13 cellular contexts compared by ENCODE assay signal in the genomic region with DNA sequence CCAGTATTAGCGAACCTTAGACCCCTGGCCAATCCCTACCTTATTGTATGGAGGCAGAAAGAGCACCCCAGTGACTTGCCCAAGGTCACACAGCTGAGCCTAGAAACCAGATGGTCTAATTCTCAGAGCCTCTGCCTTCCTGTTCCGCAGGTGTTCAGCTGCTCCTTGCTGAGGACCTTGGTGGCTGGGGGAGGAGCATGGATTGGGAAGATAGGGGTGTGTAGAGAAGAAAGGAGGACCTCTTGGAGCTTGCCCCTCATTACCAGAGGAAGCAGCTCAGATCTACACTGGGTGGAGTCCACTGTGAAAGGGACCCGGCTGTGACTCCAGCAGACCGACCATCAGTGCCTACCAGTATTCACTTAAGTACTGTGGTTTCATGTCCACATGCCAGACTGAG. TPM values are rescaled to one million over a fixed set of nuclear protein-coding genes. Genes with fewer than 3 reads are reported as not detected.
DNase-seq lines count a peak whose midpoint lies in the region; TF ChIP-seq lines count a peak whose summit lies in the region.
"Had no signal": no experiment of that assay in that cellular context is flagged by ENCODE, and none has a peak within 500 bp of the region (broad histone marks: within the 10 kb centered on the region; RNA-seq: fewer than 3 reads in every experiment).

No MANE protein-coding gene starts in this region.

- H3K27me3 ChIP-seq in MM.1S (replicated peaks; ENCODE audit: insufficient read depth, low read length), result no peaks in the 10 kb centered on the region
- no peaks in the 10 kb centered on the region for H3K27me3 ChIP-seq in rectal smooth muscle tissue (ENCODE audit: control insufficient read depth, insufficient read depth, low read length)
- H3K27me3 ChIP-seq: brain microvascular endothelial cell, vagina had no signal

- no peaks in the 10 kb centered on the region for H3K9me2 ChIP-seq in MM.1S (replicated peaks; ENCODE audit: insufficient read depth, low read length)

- H3K4me1 Mint-ChIP-seq in T-helper 2 cell treated with Interferon-gamma antibody and Interleukin-4, amounts not matched to agents 5 μg/mL and 100 μg/mL, for 36 hours (ENCODE audit: low read depth), result peaks cover 17% of the 10 kb centered on the region
- H3K4me1 Mint-ChIP-seq in osteocyte (ENCODE audit: unreplicated experiment), result peaks cover 18% of the 10 kb centered on the region

- DNase-seq in T-helper 2 cell treated with Interferon-gamma antibody and Interleukin-4, amounts not matched to agents 5 μg/mL and 100 μg/mL, for 36 hours (ENCODE audit: low spot score), result no peak
- DNase-seq in T-helper 2 cell (no peak), MM.1S (no peak), germinal center (ENCODE audit: low spot score) (peak; percentile 13), G401 (ENCODE audit: low spot score) (no peak), NCI-H2029 treated with DMSO at 0.1 percent for 48 hours (lab: John Stamatoyannopoulos, UW) (no peak), osteocyte (ENCODE audit: extremely low spot score, unreplicated experiment) (no peak)
- DNase-seq: brain microvascular endothelial cell, EL, NCI-H1105 treated with DMSO at 0.1 percent for 48 hours had no signal

- in situ Hi-C loops in G401 (cut with HindIII; ENCODE audit: low sequenced_read_pairs), result no loop called here

- H3K9me3 ChIP-seq in MM.1S (replicated peaks; ENCODE audit: insufficient read depth, low read length), result no peaks in the 10 kb centered on the region
- H3K9me3 ChIP-seq: vagina had no signal

- H3K27ac ChIP-seq in MM.1S (ENCODE audit: low read length) (peak overlapping the region; percentile 3; the same call in 1 of the 2 replicates), rectal smooth muscle tissue (ENCODE audit: low read depth, low read length) (no peak overlapping the region)
- H3K27ac ChIP-seq: brain microvascular endothelial cell, vagina had no signal

- H2AFZ ChIP-seq in MM.1S (ENCODE audit: low read length), result 0 out of 2 replicates have a peak overlapping the region, but pooled peaks have one; percentile 0

- TF ChIP-seq CTCF in MM.1S (IDR thresholded peaks at IDR 0.05; ENCODE audit: low read length) (no peak), osteocyte (IDR thresholded peaks at IDR 0.05) (no peak)

- no peak overlapping the region for H3K27ac Mint-ChIP-seq in T-helper 2 cell treated with Interferon-gamma antibody and Interleukin-4, amounts not matched to agents 5 μg/mL and 100 μg/mL, for 36 hours
- no peak overlapping the region for H3K27ac Mint-ChIP-seq in osteocyte (ENCODE audit: unreplicated experiment)

- H3K27me3 Mint-ChIP-seq in T-helper 2 cell treated with Interferon-gamma antibody and Interleukin-4, amounts not matched to agents 5 μg/mL and 100 μg/mL, for 36 hours (ENCODE audit: low read depth), result peaks cover 40% of the 10 kb centered on the region
- H3K27me3 Mint-ChIP-seq in osteocyte (ENCODE audit: unreplicated experiment), result no peaks in the 10 kb centered on the region

- H3K9ac ChIP-seq in MM.1S (ENCODE audit: low read length) (peak overlapping the region; percentile 2; the same call in 1 of the 2 replicates), rectal smooth muscle tissue (ENCODE audit: low read length) (no peak overlapping the region)

- no peaks in the 10 kb centered on the region for H4K20me1 ChIP-seq in MM.1S (ENCODE audit: insufficient read depth, low read length)

- H3K36me3 Mint-ChIP-seq in T-helper 2 cell treated with Interferon-gamma antibody and Interleukin-4, amounts not matched to agents 5 μg/mL and 100 μg/mL, for 36 hours (ENCODE audit: low read depth), result no peaks in the 10 kb centered on the region
- peaks cover 13% of the 10 kb centered on the region for H3K36me3 Mint-ChIP-seq in osteocyte (ENCODE audit: unreplicated experiment)
- H3K36me3 Mint-ChIP-seq: activated CD8-positive, alpha-beta memory T cell treated with anti-CD3 and anti-CD28 coated beads, Interleukin-2, amount 10 ng/mL, durations not matched to agents 7 days and 5 days had no signal

- H3K4me1 ChIP-seq in MM.1S (ENCODE audit: low read length), result no peaks in the 10 kb centered on the region
- H3K4me1 ChIP-seq in rectal smooth muscle tissue (ENCODE audit: control insufficient read depth, insufficient read depth, low read length), result no peaks in the 10 kb centered on the region

- H3K36me3 ChIP-seq in MM.1S (replicated peaks; ENCODE audit: insufficient read depth, low read length), result no peaks in the 10 kb centered on the region
- H3K36me3 ChIP-seq in rectal smooth muscle tissue (ENCODE audit: control insufficient read depth, insufficient read depth, low read length), result peaks cover 13% of the 10 kb centered on the region
- H3K36me3 ChIP-seq: vagina had no signal

- no peaks in the 10 kb centered on the region for H3K9me3 Mint-ChIP-seq in T-helper 2 cell treated with Interferon-gamma antibody and Interleukin-4, amounts not matched to agents 5 μg/mL and 100 μg/mL, for 36 hours
- no peaks in the 10 kb centered on the region for H3K9me3 Mint-ChIP-seq in osteocyte (ENCODE audit: unreplicated experiment)

- H3K4me3 Mint-ChIP-seq in T-helper 2 cell treated with Interferon-gamma antibody and Interleukin-4, amounts not matched to agents 5 μg/mL and 100 μg/mL, for 36 hours, result peak overlapping the region; percentile 84
- H3K4me3 Mint-ChIP-seq in osteocyte (ENCODE audit: unreplicated experiment), result no peak overlapping the region

- H3K79me2 ChIP-seq in MM.1S (ENCODE audit: low read length), result no peaks in the 10 kb centered on the region

- H3F3A ChIP-seq in MM.1S (ENCODE audit: insufficient read depth, low read length), result no peaks in the 10 kb centered on the region

- peak overlapping the region; percentile 46; the same call in 1 of the 2 replicates for H3K4me3 ChIP-seq in MM.1S (ENCODE audit: low read length)
- H3K4me3 ChIP-seq in rectal smooth muscle tissue (ENCODE audit: low read length), result peak overlapping the region; percentile 56

- peak overlapping the region; percentile 33; the same call in 1 of the 2 replicates for H3K4me2 ChIP-seq in MM.1S (ENCODE audit: low read depth, low read length)

RNA-seq across cellular contexts. Expression of a gene that starts 15.2 kb away (rescaled TPM):
- total RNA-seq in G401 (2014; rRNA removed; shearing (Covaris generic)), result 2.3 and 2.6 TPM in 2 replicates
- total RNA-seq in osteocyte, result 24.7 and 26.9 TPM in 2 replicates
